In genomic region chr22:37287550-37287951, GRCh38 we compare ENCODE assay signal across 22 cellular contexts. TPM values are rescaled to one million over a fixed set of nuclear protein-coding genes. Genes with fewer than 3 reads are reported as not detected.
A peak's percentile ranks its signal among the peaks of the same experiment; 100 is the strongest.
DNase-seq lines count a peak whose midpoint lies in the region; ATAC-seq, FAIRE-seq and TF ChIP-seq lines count a peak whose summit lies in the region.
"Had no signal": no experiment of that assay in that cellular context is flagged by ENCODE, and none has a peak within 500 bp of the region (broad histone marks: within the 10 kb centered on the region; RNA-seq: fewer than 3 reads in every experiment).

No MANE protein-coding gene starts in this region.

- POLR2A ChIA-PET in activated CD4-positive, alpha-beta memory T cell treated with anti-CD3 and anti-CD28 coated beads for 36 hours (lab: Charles Lee) = interaction anchor here (0.6 kb wide), 1 partner anchor 173 kb away, joined by 3 read pairs; no protein-coding TSS in a partner anchor
- POLR2A ChIA-PET in activated CD4-positive, alpha-beta memory T cell treated with anti-CD3 and anti-CD28 coated beads, Interleukin-2, amount 10 ng/mL, durations not matched to agents 7 days and 5 days (lab: Charles Lee) = interaction anchor here (1.1 to 7.4 kb wide), 2 partner anchors 11 to 68 kb away, joined by 3 to 80 read pairs; no protein-coding TSS in a partner anchor
- POLR2A ChIA-PET in HCT116 (lab: Charles Lee) = no interaction called here

- TF ChIP-seq POLR2A in HCT116 (IDR thresholded peaks at IDR 0.05; ENCODE audit: borderline replicate concordance, extremely low read depth, insufficient read depth, insufficient read length) = no peak

- CTCF ChIA-PET in activated CD4-positive, alpha-beta memory T cell treated with anti-CD3 and anti-CD28 coated beads for 36 hours (lab: Charles Lee) = interaction anchor here (1.0 to 1.9 kb wide), 2 partner anchors 8 to 27 kb away, joined by 3 to 7 read pairs; no protein-coding TSS in a partner anchor
- CTCF ChIA-PET in activated CD4-positive, alpha-beta memory T cell treated with anti-CD3 and anti-CD28 coated beads, Interleukin-2, amount 10 ng/mL, durations not matched to agents 7 days and 5 days (lab: Charles Lee) = interaction anchor here (1.5 kb wide), 1 partner anchor 13 kb away, joined by 4 read pairs; no protein-coding TSS in a partner anchor
- CTCF ChIA-PET in HCT116 (lab: Charles Lee) = no interaction called here

- no peak overlapping the region for H3K4me2 ChIP-seq in HCT116 (ENCODE audit: low read length)

- H3K9me2 ChIP-seq in HCT116 (ENCODE audit: insufficient read depth) = no peaks in the 10 kb centered on the region

- peaks cover 81% of the 10 kb centered on the region for H3K4me1 Mint-ChIP-seq in activated CD4-positive, alpha-beta memory T cell treated with anti-CD3 and anti-CD28 coated beads for 36 hours (ENCODE audit: low read depth)
- H3K4me1 Mint-ChIP-seq in activated CD4-positive, alpha-beta memory T cell treated with anti-CD3 and anti-CD28 coated beads, Interleukin-2, amount 10 ng/mL, durations not matched to agents 7 days and 5 days = peaks cover 77% of the 10 kb centered on the region
- peaks cover 85% of the 10 kb centered on the region for H3K4me1 Mint-ChIP-seq in central memory CD8-positive, alpha-beta T cell
- peaks cover 94% of the 10 kb centered on the region for H3K4me1 Mint-ChIP-seq in stimulated activated effector memory CD8-positive, alpha-beta T cell treated with anti-CD3 and anti-CD28 coated beads, Interleukin-12 subunit alpha, Interleukin-12 subunit beta, amount 100 ng/mL, for 72 hours

- peak; percentile 63 for ATAC-seq in HCT116
- no peak for ATAC-seq in central memory CD8-positive, alpha-beta T cell (replicated peaks; ENCODE audit: extremely low read depth, poor library complexity, severe bottlenecking)
- ATAC-seq in stimulated activated effector memory CD8-positive, alpha-beta T cell treated with anti-CD3 and anti-CD28 coated beads, Interleukin-12 subunit alpha, Interleukin-12 subunit beta, amount 100 ng/mL, for 72 hours = peak; percentile 17
- ATAC-seq in HG03159 (IDR thresholded peaks at IDR 0.05; ENCODE audit: unreplicated experiment) = no peak

- BruUV-seq in HCT116 (replicated peaks; lab: Mats Ljungman, UMichigan) = no TSS peak

- no peaks in the 10 kb centered on the region for H3K27me3 ChIP-seq in HCT116 (ENCODE audit: insufficient read depth, low read length)
- H3K27me3 ChIP-seq: right atrium auricular region, upper lobe of left lung had no signal

- H4K20me1 ChIP-seq in HCT116 (ENCODE audit: insufficient read depth) = no peaks in the 10 kb centered on the region

- FAIRE-seq in D721Med (lab: Jason Lieb, UNC) = no peak

- RAD21 ChIA-PET in HCT116 (lab: Charles Lee; ENCODE audit: low non-redundant PET in 1 of 2, low total read pairs in 2 of 2, uncharacterized antibody in 2 of 2, unreplicated experiment in 2 of 2) = no interaction called here

- intact Hi-C loops in activated CD4-positive, alpha-beta memory T cell treated with anti-CD3 and anti-CD28 coated beads for 36 hours (cut with micrococcal nuclease) = no loop called here
- intact Hi-C loops in HCT116 (cut with micrococcal nuclease) = no loop called here

- peak; percentile 52 for DNase-seq in activated CD4-positive, alpha-beta memory T cell treated with anti-CD3 and anti-CD28 coated beads for 36 hours
- no peak for DNase-seq in activated CD4-positive, alpha-beta memory T cell treated with anti-CD3 and anti-CD28 coated beads, Interleukin-2, amount 10 ng/mL, durations not matched to agents 7 days and 5 days
- DNase-seq in HCT116 (ENCODE audit: low read depth, low spot score) (no peak), D721Med (ENCODE audit: insufficient read length, low spot score) (no peak), NCI-H2107 treated with DMSO at 0.1 percent for 48 hours (lab: John Stamatoyannopoulos, UW; ENCODE audit: unreplicated experiment) (no peak)
- no peak for DNase-seq in central memory CD8-positive, alpha-beta T cell (ENCODE audit: low spot score in 2 of 2)
- no peak for DNase-seq in stimulated activated effector memory CD8-positive, alpha-beta T cell treated with anti-CD3 and anti-CD28 coated beads, Interleukin-12 subunit alpha, Interleukin-12 subunit beta, amount 100 ng/mL, for 72 hours (ENCODE audit: low spot score in 2 of 2)
- DNase-seq: activated CD4-positive, alpha-beta T cell treated with anti-CD3 and anti-CD28 coated beads for 48 hours; activated T-cell treated with anti-CD3 and anti-CD28 coated beads, Interleukin-2, amount 50 U/mL, for 48 hours; aorta; EL; islet precursor cell; NCI-H2029 treated with DMSO at 0.1 percent for 48 hours; NCI-H524 treated with DMSO at 0.1 percent for 48 hours; SHP77 treated with DMSO at 0.1 percent for 48 hours; stimulated activated CD4-positive, alpha-beta T cell treated with anti-CD3 and anti-CD28 coated beads, Interleukin-15, amount 100 ng/mL, for 24 hours; stomach; T-helper 9 cell; upper lobe of left lung had no signal

- H3K4me3 ChIP-seq in HCT116 (replicated peaks in 1 of 2; ENCODE audit: low read depth in 1 of 2, low read length in 2 of 2) = no peak overlapping the region
- H3K4me3 ChIP-seq: right atrium auricular region, stomach, upper lobe of left lung had no signal

- no peak overlapping the region for H2AFZ ChIP-seq in HCT116 (ENCODE audit: low read depth, low read length, poor library complexity, severe bottlenecking)

- H3K27ac Mint-ChIP-seq in activated CD4-positive, alpha-beta memory T cell treated with anti-CD3 and anti-CD28 coated beads for 36 hours = peak overlapping the region; percentile 86
- no peak overlapping the region for H3K27ac Mint-ChIP-seq in activated CD4-positive, alpha-beta memory T cell treated with anti-CD3 and anti-CD28 coated beads, Interleukin-2, amount 10 ng/mL, durations not matched to agents 7 days and 5 days
- H3K27ac Mint-ChIP-seq in central memory CD8-positive, alpha-beta T cell (ENCODE audit: low read depth) = peak overlapping the region; percentile 52
- peak overlapping the region; percentile 98 for H3K27ac Mint-ChIP-seq in stimulated activated effector memory CD8-positive, alpha-beta T cell treated with anti-CD3 and anti-CD28 coated beads, Interleukin-12 subunit alpha, Interleukin-12 subunit beta, amount 100 ng/mL, for 72 hours

- no peaks in the 10 kb centered on the region for H3K79me2 ChIP-seq in HCT116 (ENCODE audit: insufficient read depth, low read length)

- no peaks in the 10 kb centered on the region for H3K9me3 Mint-ChIP-seq in activated CD4-positive, alpha-beta memory T cell treated with anti-CD3 and anti-CD28 coated beads for 36 hours
- no peaks in the 10 kb centered on the region for H3K9me3 Mint-ChIP-seq in activated CD4-positive, alpha-beta memory T cell treated with anti-CD3 and anti-CD28 coated beads, Interleukin-2, amount 10 ng/mL, durations not matched to agents 7 days and 5 days
- H3K9me3 Mint-ChIP-seq in central memory CD8-positive, alpha-beta T cell = no peaks in the 10 kb centered on the region
- H3K9me3 Mint-ChIP-seq in stimulated activated effector memory CD8-positive, alpha-beta T cell treated with anti-CD3 and anti-CD28 coated beads, Interleukin-12 subunit alpha, Interleukin-12 subunit beta, amount 100 ng/mL, for 72 hours = no peaks in the 10 kb centered on the region

- H3K36me3 ChIP-seq in HCT116 (ENCODE audit: control insufficient read depth in 1 of 2, insufficient read depth in 2 of 2, low read length in 2 of 2) = no peaks in the 10 kb centered on the region
- H3K36me3 ChIP-seq: right atrium auricular region had no signal

- H3K27ac ChIP-seq in HCT116 (ENCODE audit: low read depth, low read length) = no peak overlapping the region
- H3K27ac ChIP-seq: right atrium auricular region, stomach, upper lobe of left lung had no signal

- no peaks in the 10 kb centered on the region for H3K27me3 Mint-ChIP-seq in activated CD4-positive, alpha-beta memory T cell treated with anti-CD3 and anti-CD28 coated beads for 36 hours
- no peaks in the 10 kb centered on the region for H3K27me3 Mint-ChIP-seq in activated CD4-positive, alpha-beta memory T cell treated with anti-CD3 and anti-CD28 coated beads, Interleukin-2, amount 10 ng/mL, durations not matched to agents 7 days and 5 days
- no peaks in the 10 kb centered on the region for H3K27me3 Mint-ChIP-seq in central memory CD8-positive, alpha-beta T cell

- no peak overlapping the region for H3K9ac ChIP-seq in HCT116 (ENCODE audit: low read length)

- peaks cover 6 to 22% of the 10 kb centered on the region in 2 experiments for H3K4me1 ChIP-seq in HCT116 (ENCODE audit: control insufficient read depth in 1 of 2, insufficient read depth in 2 of 2, low read length in 2 of 2)

- H3K9me3 ChIP-seq in HCT116 (ENCODE audit: control insufficient read depth in 1 of 2, insufficient read depth in 1 of 2, low read depth in 1 of 2, low read length in 2 of 2) = peaks cover 0 to 9% of the 10 kb centered on the region in 2 experiments; a peak in 1 of 4 replicates
- H3K9me3 ChIP-seq: right atrium auricular region, upper lobe of left lung had no signal

- TF ChIP-seq RAD21 in HCT116 (IDR thresholded peaks at IDR 0.05; ENCODE audit: low read depth) = no peak

- H3K4me3 Mint-ChIP-seq in activated CD4-positive, alpha-beta memory T cell treated with anti-CD3 and anti-CD28 coated beads for 36 hours = no peak overlapping the region
- H3K4me3 Mint-ChIP-seq in activated CD4-positive, alpha-beta memory T cell treated with anti-CD3 and anti-CD28 coated beads, Interleukin-2, amount 10 ng/mL, durations not matched to agents 7 days and 5 days = no peak overlapping the region
- H3K4me3 Mint-ChIP-seq in central memory CD8-positive, alpha-beta T cell = peak overlapping the region; percentile 92
- peak overlapping the region; percentile 94 for H3K4me3 Mint-ChIP-seq in stimulated activated effector memory CD8-positive, alpha-beta T cell treated with anti-CD3 and anti-CD28 coated beads, Interleukin-12 subunit alpha, Interleukin-12 subunit beta, amount 100 ng/mL, for 72 hours
- H3K4me3 Mint-ChIP-seq: neural crest cell had no signal

- peaks cover 40% of the 10 kb centered on the region for H3K36me3 Mint-ChIP-seq in activated CD4-positive, alpha-beta memory T cell treated with anti-CD3 and anti-CD28 coated beads for 36 hours
- H3K36me3 Mint-ChIP-seq in activated CD4-positive, alpha-beta memory T cell treated with anti-CD3 and anti-CD28 coated beads, Interleukin-2, amount 10 ng/mL, durations not matched to agents 7 days and 5 days (ENCODE audit: low read depth) = peaks cover 88% of the 10 kb centered on the region
- peaks cover 43% of the 10 kb centered on the region for H3K36me3 Mint-ChIP-seq in central memory CD8-positive, alpha-beta T cell (ENCODE audit: insufficient read depth)
- peaks cover 99% of the 10 kb centered on the region for H3K36me3 Mint-ChIP-seq in stimulated activated effector memory CD8-positive, alpha-beta T cell treated with anti-CD3 and anti-CD28 coated beads, Interleukin-12 subunit alpha, Interleukin-12 subunit beta, amount 100 ng/mL, for 72 hours

- no peak for TF ChIP-seq CTCF in HCT116 (IDR thresholded peaks at IDR 0.05 in 2 of 3, conservative IDR thresholded peaks at IDR 0.05 in 1 of 3; ENCODE audit: borderline replicate concordance in 1 of 3, insufficient read depth in 1 of 3, low read depth in 2 of 3, low read length in 2 of 3)
- TF ChIP-seq CTCF in D721Med (IDR thresholded peaks at IDR 0.05; ENCODE audit: insufficient read depth, missing control alignments) = no peak

RNA-seq across cellular contexts. Expression of gene CYTH4, which starts 5.2 kb away (rescaled TPM):
- 10 to 100 TPM; 58.7 to 60.5 TPM for total RNA-seq in activated CD4-positive, alpha-beta memory T cell treated with anti-CD3 and anti-CD28 coated beads for 36 hours
- total RNA-seq in activated CD4-positive, alpha-beta memory T cell treated with anti-CD3 and anti-CD28 coated beads, Interleukin-2, amount 10 ng/mL, durations not matched to agents 7 days and 5 days = 100 to 1,000 TPM; 114 to 126 TPM
- 3.8 TPM for total RNA-seq in HCT116 (2021; ENCODE audit: unreplicated experiment)
- 4.9 and 6.4 TPM in 2 replicates for polyA plus RNA-seq in HCT116 (2012)
- total RNA-seq: neural crest cell had no signal

RNA-seq across cellular contexts. Expression of gene RAC2, which starts 43.5 kb away (rescaled TPM):
- 100 to 1,000 TPM; 714 to 727 TPM for total RNA-seq in activated CD4-positive, alpha-beta memory T cell treated with anti-CD3 and anti-CD28 coated beads for 36 hours
- total RNA-seq in activated CD4-positive, alpha-beta memory T cell treated with anti-CD3 and anti-CD28 coated beads, Interleukin-2, amount 10 ng/mL, durations not matched to agents 7 days and 5 days = 1,000 to 10,000 TPM in 1 of 2 experiments, 100 to 1,000 TPM in 1; 984 to 1,005 TPM
- 62.0 TPM for total RNA-seq in HCT116 (2021; ENCODE audit: unreplicated experiment)
- 122 and 124 TPM in 2 replicates for polyA plus RNA-seq in HCT116 (2012)

Comparison
In these comparisons a context has a peak if more than half of its experiments do, and no peak if none do; other contexts are left out.
1. H3K4me3 Mint-ChIP-seq: peak in central memory CD8-positive, alpha-beta T cell (single experiment) and stimulated activated effector memory CD8-positive, alpha-beta T cell treated with anti-CD3 and anti-CD28 coated beads, Interleukin-12 subunit alpha, Interleukin-12 subunit beta, amount 100 ng/mL, for 72 hours (single experiment); none in activated CD4-positive, alpha-beta memory T cell treated with anti-CD3 and anti-CD28 coated beads for 36 hours (single experiment) and activated CD4-positive, alpha-beta memory T cell treated with anti-CD3 and anti-CD28 coated beads, Interleukin-2, amount 10 ng/mL, durations not matched to agents 7 days and 5 days (single experiment).
2. ATAC-seq: peak in HCT116 (single experiment) and stimulated activated effector memory CD8-positive, alpha-beta T cell treated with anti-CD3 and anti-CD28 coated beads, Interleukin-12 subunit alpha, Interleukin-12 subunit beta, amount 100 ng/mL, for 72 hours (single experiment); none in central memory CD8-positive, alpha-beta T cell (single experiment) and HG03159 (single experiment).
3. RNA of gene CYTH4, which starts 5.2 kb away (total RNA-seq): 114 to 126 TPM in activated CD4-positive, alpha-beta memory T cell treated with anti-CD3 and anti-CD28 coated beads, Interleukin-2, amount 10 ng/mL, durations not matched to agents 7 days and 5 days and 58.7 to 60.5 TPM in activated CD4-positive, alpha-beta memory T cell treated with anti-CD3 and anti-CD28 coated beads for 36 hours; 3.8 TPM in HCT116 (single experiment); every median in the first group is over 10 times any median in the second.
4. RNA of gene RAC2, which starts 43.5 kb away (total RNA-seq): 984 to 1,005 TPM in activated CD4-positive, alpha-beta memory T cell treated with anti-CD3 and anti-CD28 coated beads, Interleukin-2, amount 10 ng/mL, durations not matched to agents 7 days and 5 days and 714 to 727 TPM in activated CD4-positive, alpha-beta memory T cell treated with anti-CD3 and anti-CD28 coated beads for 36 hours; 62.0 TPM in HCT116 (single experiment); every median in the first group is over 10 times any median in the second.